11 cellular contexts compared by ENCODE assay signal in the genomic region with DNA sequence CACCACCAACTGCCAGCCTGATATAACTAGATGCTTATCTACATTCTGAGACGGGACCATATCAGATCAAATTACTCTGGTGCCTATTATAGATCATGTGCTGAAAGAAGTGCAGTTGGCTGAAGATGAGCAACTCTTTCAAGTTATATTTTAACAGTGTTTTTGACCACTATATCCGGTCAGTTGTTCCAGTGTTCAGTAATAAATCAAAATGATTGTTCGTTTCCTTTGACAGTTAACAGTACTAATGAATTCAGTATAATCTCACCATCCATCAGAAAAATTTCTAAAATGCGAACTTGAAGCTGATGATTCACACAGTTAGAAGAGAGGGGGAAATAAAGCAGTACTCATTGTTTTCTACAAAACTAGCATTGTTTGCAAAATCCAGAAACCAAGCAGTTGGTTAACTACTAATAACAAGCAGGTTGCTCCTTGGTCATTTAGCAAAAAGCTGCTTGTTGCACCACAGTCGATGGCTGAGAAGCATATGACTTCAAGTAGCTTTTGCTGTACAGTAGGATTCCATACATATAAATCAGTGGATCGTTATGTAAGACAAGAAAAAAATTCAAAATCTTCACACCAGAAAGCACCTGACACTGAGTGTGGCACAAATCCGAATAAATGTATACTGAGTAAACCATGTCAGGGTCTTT. TPM values are rescaled to one million over a fixed set of nuclear protein-coding genes. Genes with fewer than 3 reads are reported as not detected.
DNase-seq lines count a peak whose midpoint lies in the region; ATAC-seq and FAIRE-seq lines count a peak whose summit lies in the region.
"Had no signal": no experiment of that assay in that cellular context is flagged by ENCODE, and none has a peak within 500 bp of the region (broad histone marks: within the 10 kb centered on the region; RNA-seq: fewer than 3 reads in every experiment).

No MANE protein-coding gene starts in this region.

- 63 to 72% (median 69%) methylated on average over 7 of the region's 7 CpGs for WGBS in small intestine, 3 donors

- H3K27me3 Mint-ChIP-seq in CD4-positive, CD25-positive, alpha-beta regulatory T cell: no peaks in the 10 kb centered on the region
- no peaks in the 10 kb centered on the region for H3K27me3 Mint-ChIP-seq in IgD-negative memory B cell
- no peaks in the 10 kb centered on the region for H3K27me3 Mint-ChIP-seq in activated naive CD8-positive, alpha-beta T cell treated with anti-CD3 and anti-CD28 coated beads, Interleukin-2, amount 10 ng/mL, durations not matched to agents 7 days and 5 days

- H3K27me3 ChIP-seq in CD4-positive, CD25-positive, alpha-beta regulatory T cell (ENCODE audit: control insufficient read depth, insufficient read depth, low read length): no peaks in the 10 kb centered on the region
- H3K27me3 ChIP-seq in small intestine (ENCODE audit: control insufficient read depth in 2 of 2, insufficient read depth in 2 of 2, low read length in 2 of 2): no peaks in the 10 kb centered on the region

- peak overlapping the region; percentile 61 for H3K4me3 ChIP-seq in CD4-positive, CD25-positive, alpha-beta regulatory T cell (ENCODE audit: low read depth, low read length)
- no peak overlapping the region for H3K4me3 ChIP-seq in small intestine (ENCODE audit: low read depth in 1 of 2, low read length in 2 of 2)

- POLR2A ChIA-PET in activated naive CD8-positive, alpha-beta T cell treated with anti-CD3 and anti-CD28 coated beads, Interleukin-2, amount 10 ng/mL, durations not matched to agents 7 days and 5 days (lab: Charles Lee): interaction anchor here (0.8 to 1.8 kb wide), 5 partner anchors 8 to 186 kb away, joined by 3 to 7 read pairs (median 4); a partner anchor contains a TSS

- H3K9me3 ChIP-seq in CD4-positive, CD25-positive, alpha-beta regulatory T cell (ENCODE audit: control insufficient read depth in 2 of 2, low read length in 2 of 2): no peaks in the 10 kb centered on the region
- no peaks in the 10 kb centered on the region for H3K9me3 ChIP-seq in small intestine (ENCODE audit: control insufficient read depth, low read depth)

- peak overlapping the region in 2 of 3 donors; percentile 12 to 76 for H3K27ac Mint-ChIP-seq in CD4-positive, CD25-positive, alpha-beta regulatory T cell
- peak overlapping the region in 2 of 3 donors; percentile 60 to 69 for H3K27ac Mint-ChIP-seq in IgD-negative memory B cell
- H3K27ac Mint-ChIP-seq in activated naive CD8-positive, alpha-beta T cell treated with anti-CD3 and anti-CD28 coated beads, Interleukin-2, amount 10 ng/mL, durations not matched to agents 7 days and 5 days: peak overlapping the region; percentile 30

- peaks cover 59% of the 10 kb centered on the region for H3K4me1 ChIP-seq in CD4-positive, CD25-positive, alpha-beta regulatory T cell (ENCODE audit: control insufficient read depth, insufficient read depth, low read length, poor library complexity, severe bottlenecking)
- peaks cover 0 to 3% of the 10 kb centered on the region in 2 donors for H3K4me1 ChIP-seq in small intestine (ENCODE audit: control insufficient read depth in 2 of 2, insufficient read depth in 1 of 2, low read depth in 1 of 2, low read length in 1 of 2)

- peak overlapping the region; percentile 84 to 93 (median 88) for H3K4me3 Mint-ChIP-seq in CD4-positive, CD25-positive, alpha-beta regulatory T cell
- peak overlapping the region in 3 of 4 donors; percentile 61 to 82 (median 75) for H3K4me3 Mint-ChIP-seq in IgD-negative memory B cell
- H3K4me3 Mint-ChIP-seq in activated naive CD8-positive, alpha-beta T cell treated with anti-CD3 and anti-CD28 coated beads, Interleukin-2, amount 10 ng/mL, durations not matched to agents 7 days and 5 days: peak overlapping the region; percentile 90

- no peaks in the 10 kb centered on the region for H3K36me3 Mint-ChIP-seq in CD4-positive, CD25-positive, alpha-beta regulatory T cell
- peaks cover 1% of the 10 kb centered on the region for H3K36me3 Mint-ChIP-seq in IgD-negative memory B cell
- peaks cover 36% of the 10 kb centered on the region for H3K36me3 Mint-ChIP-seq in activated naive CD8-positive, alpha-beta T cell treated with anti-CD3 and anti-CD28 coated beads, Interleukin-2, amount 10 ng/mL, durations not matched to agents 7 days and 5 days

- H3K36me3 ChIP-seq in CD4-positive, CD25-positive, alpha-beta regulatory T cell (ENCODE audit: control insufficient read depth, insufficient read depth, low read length): no peaks in the 10 kb centered on the region
- H3K36me3 ChIP-seq in small intestine (ENCODE audit: control insufficient read depth in 2 of 2, insufficient read depth in 2 of 2, low read length in 2 of 2): no peaks in the 10 kb centered on the region

- no peak for DNase-seq in CD4-positive, CD25-positive, alpha-beta regulatory T cell
- DNase-seq in activated naive CD8-positive, alpha-beta T cell treated with anti-CD3 and anti-CD28 coated beads, Interleukin-2, amount 10 ng/mL, durations not matched to agents 7 days and 5 days: no peak
- DNase-seq in lung microvascular endothelial cell (ENCODE audit: low read depth in 2 of 2): peak; percentile 44 to 71
- no peak for DNase-seq in NCI-H2029 treated with DMSO at 0.1 percent for 48 hours (lab: John Stamatoyannopoulos, UW)
- DNase-seq in small intestine: no peak
- no peak for DNase-seq in NCI-H1436 treated with DMSO at 0.1 percent for 48 hours (lab: John Stamatoyannopoulos, UW)
- DNase-seq: DND-41, glutamatergic neuron, NCI-H187 had no signal

- FAIRE-seq in small intestine (lab: Jason Lieb, UNC): no peak

- no peaks in the 10 kb centered on the region for H3K9me3 Mint-ChIP-seq in CD4-positive, CD25-positive, alpha-beta regulatory T cell
- no peaks in the 10 kb centered on the region for H3K9me3 Mint-ChIP-seq in IgD-negative memory B cell
- H3K9me3 Mint-ChIP-seq in activated naive CD8-positive, alpha-beta T cell treated with anti-CD3 and anti-CD28 coated beads, Interleukin-2, amount 10 ng/mL, durations not matched to agents 7 days and 5 days: no peaks in the 10 kb centered on the region

- H3K4me1 Mint-ChIP-seq in CD4-positive, CD25-positive, alpha-beta regulatory T cell: peaks cover 29 to 67% (median 58%) of the 10 kb centered on the region in 4 donors
- H3K4me1 Mint-ChIP-seq in IgD-negative memory B cell: peaks cover 34 to 46% (median 39%) of the 10 kb centered on the region in 3 donors
- H3K4me1 Mint-ChIP-seq in activated naive CD8-positive, alpha-beta T cell treated with anti-CD3 and anti-CD28 coated beads, Interleukin-2, amount 10 ng/mL, durations not matched to agents 7 days and 5 days: peaks cover 38% of the 10 kb centered on the region

- no peak for ATAC-seq in CD4-positive, CD25-positive, alpha-beta regulatory T cell (ENCODE audit: low read depth in 2 of 2)
- ATAC-seq in activated naive CD8-positive, alpha-beta T cell treated with anti-CD3 and anti-CD28 coated beads, Interleukin-2, amount 10 ng/mL, durations not matched to agents 7 days and 5 days (ENCODE audit: low read depth): no peak
- ATAC-seq in GM21367 (IDR thresholded peaks at IDR 0.05; ENCODE audit: unreplicated experiment): no peak

- no peak overlapping the region for H3K27ac ChIP-seq in CD4-positive, CD25-positive, alpha-beta regulatory T cell (ENCODE audit: insufficient read depth, low read length, poor library complexity, severe bottlenecking)
- no peak overlapping the region for H3K27ac ChIP-seq in small intestine (ENCODE audit: low read depth in 1 of 2, low read length in 1 of 2)

RNA-seq across cellular contexts. Expression of a gene that starts 2.3 kb away (rescaled TPM):
- total RNA-seq in CD4-positive, CD25-positive, alpha-beta regulatory T cell: 38.2 TPM
- 10 to 100 TPM; 20.9 to 29.1 (median 24.6) TPM for polyA plus RNA-seq in CD4-positive, CD25-positive, alpha-beta regulatory T cell
- polyA plus RNA-seq in IgD-negative memory B cell: 19.0 TPM
- 10 to 100 TPM; 45.3 to 48.1 TPM for total RNA-seq in activated naive CD8-positive, alpha-beta T cell treated with anti-CD3 and anti-CD28 coated beads, Interleukin-2, amount 10 ng/mL, durations not matched to agents 7 days and 5 days
- total RNA-seq in lung microvascular endothelial cell: 0.65 and 1.2 TPM in 2 replicates
- polyA plus RNA-seq in small intestine: 1 to 10 TPM; 1.9 to 5.1 (median 2.4) TPM

RNA-seq across cellular contexts. Expression of a gene that starts 55.7 kb away (rescaled TPM):
- total RNA-seq in CD4-positive, CD25-positive, alpha-beta regulatory T cell: 120 TPM
- polyA plus RNA-seq in CD4-positive, CD25-positive, alpha-beta regulatory T cell: 10 to 100 TPM; 45.2 to 62.7 (median 56.9) TPM
- polyA plus RNA-seq in IgD-negative memory B cell (68.0 TPM), small intestine (10 to 100 TPM; 11.9 to 35.4 (median 25.0) TPM)
- total RNA-seq in activated naive CD8-positive, alpha-beta T cell treated with anti-CD3 and anti-CD28 coated beads, Interleukin-2, amount 10 ng/mL, durations not matched to agents 7 days and 5 days: 100 to 1,000 TPM; 135 to 136 TPM
- total RNA-seq in lung microvascular endothelial cell: 29.0 and 30.1 TPM in 2 replicates

Comparison
In these comparisons a context has a peak if more than half of its experiments do, and no peak if none do; other contexts are left out.
1. DNase-seq: peak in lung microvascular endothelial cell (2 of 2); none in CD4-positive, CD25-positive, alpha-beta regulatory T cell (0 of 3), activated naive CD8-positive, alpha-beta T cell treated with anti-CD3 and anti-CD28 coated beads, Interleukin-2, amount 10 ng/mL, durations not matched to agents 7 days and 5 days (single experiment), NCI-H2029 treated with DMSO at 0.1 percent for 48 hours (single experiment), small intestine (single experiment) and NCI-H1436 treated with DMSO at 0.1 percent for 48 hours (single experiment).
2. RNA of a gene that starts 2.3 kb away (total RNA-seq): 45.3 to 48.1 TPM in activated naive CD8-positive, alpha-beta T cell treated with anti-CD3 and anti-CD28 coated beads, Interleukin-2, amount 10 ng/mL, durations not matched to agents 7 days and 5 days and 38.2 TPM in CD4-positive, CD25-positive, alpha-beta regulatory T cell (single experiment); 0.65 to 1.2 TPM in lung microvascular endothelial cell; every median in the first group is over 10 times any median in the second.
3. Peak in every context shown above with its lines, with median percentiles within 50 percentile points of each other: H3K27ac Mint-ChIP-seq and H3K4me3 Mint-ChIP-seq.